11 cellular contexts compared by ENCODE assay signal in the genomic region with DNA sequence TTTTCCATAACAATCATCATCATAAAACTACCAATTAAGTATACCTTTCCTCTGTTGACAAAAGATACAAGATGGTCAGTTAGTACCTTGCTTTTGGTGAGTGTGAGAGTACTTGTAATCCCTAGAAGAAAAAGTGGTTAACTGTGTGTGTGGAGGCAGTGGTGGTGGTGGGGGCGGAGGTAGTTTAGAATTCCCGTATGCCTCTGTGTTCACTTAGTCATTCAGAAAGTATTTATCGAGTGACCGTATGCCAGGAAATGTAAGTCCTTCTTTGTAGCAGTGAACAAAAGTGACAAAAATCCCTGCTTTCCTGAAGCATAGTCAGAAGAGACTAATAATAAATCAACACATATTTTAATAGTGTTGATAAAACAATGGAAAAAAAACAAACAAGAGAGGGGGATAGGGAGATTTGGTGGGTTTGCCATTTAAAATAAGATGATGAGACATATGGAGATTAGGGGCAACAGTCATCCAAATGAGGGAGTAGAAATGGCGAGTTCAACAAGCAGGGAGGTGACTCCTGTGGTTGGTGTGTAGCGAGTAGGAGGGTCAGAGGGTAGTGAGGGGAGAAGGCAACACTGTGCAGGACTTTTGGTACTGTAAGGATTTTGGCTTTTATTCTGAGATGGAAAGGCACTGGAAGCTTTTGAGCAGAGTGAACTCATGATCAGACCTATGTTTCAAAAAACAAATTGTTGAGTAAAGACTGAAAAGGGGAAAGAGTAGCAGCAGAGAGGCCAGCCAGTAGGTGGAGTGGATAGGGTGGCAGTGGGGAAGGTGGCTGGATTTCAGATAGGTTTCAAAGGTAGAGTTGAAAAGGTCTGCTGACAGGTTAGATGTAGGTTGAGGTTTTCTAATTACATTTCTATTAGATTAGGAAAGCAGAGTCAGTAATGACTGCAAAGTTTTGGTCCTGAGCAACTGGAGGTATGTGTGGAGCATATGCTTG. TPM values are rescaled to one million over a fixed set of nuclear protein-coding genes. Genes with fewer than 3 reads are reported as not detected.
A peak's percentile ranks its signal among the peaks of the same experiment; 100 is the strongest.
DNase-seq lines count a peak whose midpoint lies in the region; ATAC-seq, FAIRE-seq and TF ChIP-seq lines count a peak whose summit lies in the region.
"Had no signal": no experiment of that assay in that cellular context is flagged by ENCODE, and none has a peak within 500 bp of the region (broad histone marks: within the 10 kb centered on the region; RNA-seq: fewer than 3 reads in every experiment).

No MANE protein-coding gene starts in this region.

- POLR2A ChIA-PET in naive thymus-derived CD8-positive, alpha-beta T cell (lab: Charles Lee): no interaction called here

- no peaks in the 10 kb centered on the region for H3K9me3 Mint-ChIP-seq in activated naive CD8-positive, alpha-beta T cell treated with anti-CD3 and anti-CD28 coated beads, Interleukin-2, amount 50 U/mL, for 24 hours
- H3K9me3 Mint-ChIP-seq in activated naive CD8-positive, alpha-beta T cell treated with anti-CD3 and anti-CD28 coated beads for 36 hours: peaks cover 1% of the 10 kb centered on the region
- H3K9me3 Mint-ChIP-seq in naive thymus-derived CD8-positive, alpha-beta T cell: peaks cover 0 to 6% (median 2%) of the 10 kb centered on the region in 9 donors

- H3K27me3 ChIP-seq in upper lobe of right lung (no peaks in the 10 kb centered on the region), MM.1S (replicated peaks; ENCODE audit: insufficient read depth, low read length) (no peaks in the 10 kb centered on the region)

- H3K4me3 Mint-ChIP-seq in activated naive CD8-positive, alpha-beta T cell treated with anti-CD3 and anti-CD28 coated beads, Interleukin-2, amount 50 U/mL, for 24 hours: no peak overlapping the region
- H3K4me3 Mint-ChIP-seq in activated naive CD8-positive, alpha-beta T cell treated with anti-CD3 and anti-CD28 coated beads for 36 hours: no peak overlapping the region
- no peak overlapping the region for H3K4me3 Mint-ChIP-seq in naive thymus-derived CD8-positive, alpha-beta T cell
- H3K4me3 Mint-ChIP-seq: activated CD8-positive, alpha-beta memory T cell treated with anti-CD3 and anti-CD28 coated beads, Interleukin-2, amount 10 ng/mL, durations not matched to agents 7 days and 5 days had no signal

- DNase-seq in activated naive CD8-positive, alpha-beta T cell treated with anti-CD3 and anti-CD28 coated beads, Interleukin-2, amount 50 U/mL, for 24 hours: no peak
- no peak for DNase-seq in activated naive CD8-positive, alpha-beta T cell treated with anti-CD3 and anti-CD28 coated beads for 36 hours
- DNase-seq in RCC 7860 (ENCODE audit: low spot score) (peak; percentile 74), fibroblast of peridontal ligament (ENCODE audit: extremely low read depth) (peak; percentile 83), upper lobe of right lung (no peak), MM.1S (no peak)
- DNase-seq in naive thymus-derived CD8-positive, alpha-beta T cell: no peak
- DNase-seq: activated CD8-positive, alpha-beta memory T cell treated with anti-CD3 and anti-CD28 coated beads, Interleukin-2, amount 10 ng/mL, durations not matched to agents 7 days and 5 days; AML-193; RPMI8226 had no signal

- H3K9me3 ChIP-seq in upper lobe of right lung: no peaks in the 10 kb centered on the region
- H3K9me3 ChIP-seq in MM.1S (replicated peaks; ENCODE audit: insufficient read depth, low read length): no peaks in the 10 kb centered on the region

- H3K4me1 ChIP-seq in upper lobe of right lung (no peaks in the 10 kb centered on the region), MM.1S (ENCODE audit: low read length) (no peaks in the 10 kb centered on the region)

- ATAC-seq in activated naive CD8-positive, alpha-beta T cell treated with anti-CD3 and anti-CD28 coated beads, Interleukin-2, amount 50 U/mL, for 24 hours: peak; percentile 28
- peak; percentile 12 for ATAC-seq in upper lobe of right lung
- no peak for ATAC-seq in GM18907 (IDR thresholded peaks at IDR 0.05; ENCODE audit: unreplicated experiment)
- no peak for ATAC-seq in naive thymus-derived CD8-positive, alpha-beta T cell
- ATAC-seq: activated CD8-positive, alpha-beta memory T cell treated with anti-CD3 and anti-CD28 coated beads, Interleukin-2, amount 10 ng/mL, durations not matched to agents 7 days and 5 days had no signal

- no peak overlapping the region for H3K27ac Mint-ChIP-seq in activated naive CD8-positive, alpha-beta T cell treated with anti-CD3 and anti-CD28 coated beads, Interleukin-2, amount 50 U/mL, for 24 hours
- no peak overlapping the region for H3K27ac Mint-ChIP-seq in activated naive CD8-positive, alpha-beta T cell treated with anti-CD3 and anti-CD28 coated beads for 36 hours
- H3K27ac Mint-ChIP-seq in naive thymus-derived CD8-positive, alpha-beta T cell: no peak overlapping the region
- H3K27ac Mint-ChIP-seq: activated CD8-positive, alpha-beta memory T cell treated with anti-CD3 and anti-CD28 coated beads, Interleukin-2, amount 10 ng/mL, durations not matched to agents 7 days and 5 days had no signal

- H3K4me1 Mint-ChIP-seq in activated naive CD8-positive, alpha-beta T cell treated with anti-CD3 and anti-CD28 coated beads, Interleukin-2, amount 50 U/mL, for 24 hours: no peaks in the 10 kb centered on the region
- no peaks in the 10 kb centered on the region for H3K4me1 Mint-ChIP-seq in activated naive CD8-positive, alpha-beta T cell treated with anti-CD3 and anti-CD28 coated beads for 36 hours
- no peaks in the 10 kb centered on the region for H3K4me1 Mint-ChIP-seq in naive thymus-derived CD8-positive, alpha-beta T cell

- no peaks in the 10 kb centered on the region for H4K20me1 ChIP-seq in MM.1S (ENCODE audit: insufficient read depth, low read length)

- H3K27ac ChIP-seq in upper lobe of right lung: no peak overlapping the region
- no peak overlapping the region for H3K27ac ChIP-seq in MM.1S (ENCODE audit: low read length)

- peaks cover 15% of the 10 kb centered on the region for H3K36me3 ChIP-seq in upper lobe of right lung
- H3K36me3 ChIP-seq in MM.1S (replicated peaks; ENCODE audit: insufficient read depth, low read length): no peaks in the 10 kb centered on the region

- FAIRE-seq in RCC 7860 (lab: Jason Lieb, UNC): peak; percentile 85

- no peak overlapping the region for H2AFZ ChIP-seq in MM.1S (ENCODE audit: low read length)

- TF ChIP-seq CTCF in upper lobe of right lung (IDR thresholded peaks at IDR 0.05) (no peak), MM.1S (IDR thresholded peaks at IDR 0.05; ENCODE audit: low read length) (no peak)

- peaks cover 1% of the 10 kb centered on the region for H3K27me3 Mint-ChIP-seq in activated naive CD8-positive, alpha-beta T cell treated with anti-CD3 and anti-CD28 coated beads, Interleukin-2, amount 50 U/mL, for 24 hours
- H3K27me3 Mint-ChIP-seq in activated naive CD8-positive, alpha-beta T cell treated with anti-CD3 and anti-CD28 coated beads for 36 hours: peaks cover 3% of the 10 kb centered on the region
- peaks cover 0 to 6% (median 2%) of the 10 kb centered on the region in 5 donors for H3K27me3 Mint-ChIP-seq in naive thymus-derived CD8-positive, alpha-beta T cell

- intact Hi-C loops in upper lobe of right lung (cut with DNase I): no loop called here

- no peaks in the 10 kb centered on the region for H3F3A ChIP-seq in MM.1S (ENCODE audit: insufficient read depth, low read length)

- H3K4me2 ChIP-seq in MM.1S (ENCODE audit: low read depth, low read length): no peak overlapping the region

- peaks cover 12% of the 10 kb centered on the region for H3K36me3 Mint-ChIP-seq in activated naive CD8-positive, alpha-beta T cell treated with anti-CD3 and anti-CD28 coated beads, Interleukin-2, amount 50 U/mL, for 24 hours (ENCODE audit: low read depth)
- H3K36me3 Mint-ChIP-seq in activated naive CD8-positive, alpha-beta T cell treated with anti-CD3 and anti-CD28 coated beads for 36 hours: peaks cover 16% of the 10 kb centered on the region
- peaks cover 4 to 21% (median 17%) of the 10 kb centered on the region in 3 donors for H3K36me3 Mint-ChIP-seq in naive thymus-derived CD8-positive, alpha-beta T cell

- no peaks in the 10 kb centered on the region for H3K9me2 ChIP-seq in MM.1S (replicated peaks; ENCODE audit: insufficient read depth, low read length)

- H3K79me2 ChIP-seq in MM.1S (ENCODE audit: low read length): no peaks in the 10 kb centered on the region

- no peak overlapping the region for H3K4me3 ChIP-seq in upper lobe of right lung
- H3K4me3 ChIP-seq in MM.1S (ENCODE audit: low read length): no peak overlapping the region

- H3K9ac ChIP-seq in MM.1S (ENCODE audit: low read length): no peak overlapping the region

RNA-seq across cellular contexts. Expression of a gene that starts 40.3 kb away (rescaled TPM):
- total RNA-seq in activated naive CD8-positive, alpha-beta T cell treated with anti-CD3 and anti-CD28 coated beads for 36 hours: not detected
- total RNA-seq in upper lobe of right lung: not detected
- total RNA-seq in naive thymus-derived CD8-positive, alpha-beta T cell: not detected
- polyA plus RNA-seq in naive thymus-derived CD8-positive, alpha-beta T cell: not detected

Comparison
In these comparisons a context has a peak if more than half of its experiments do, and no peak if none do; other contexts are left out.
1. ATAC-seq: peak in activated naive CD8-positive, alpha-beta T cell treated with anti-CD3 and anti-CD28 coated beads, Interleukin-2, amount 50 U/mL, for 24 hours (single experiment) and upper lobe of right lung (single experiment); none in GM18907 (single experiment) and naive thymus-derived CD8-positive, alpha-beta T cell (0 of 2).
2. DNase-seq: peak in RCC 7860 (single experiment) and fibroblast of peridontal ligament (single experiment); none in activated naive CD8-positive, alpha-beta T cell treated with anti-CD3 and anti-CD28 coated beads, Interleukin-2, amount 50 U/mL, for 24 hours (single experiment), activated naive CD8-positive, alpha-beta T cell treated with anti-CD3 and anti-CD28 coated beads for 36 hours (single experiment), upper lobe of right lung (single experiment), MM.1S (single experiment) and naive thymus-derived CD8-positive, alpha-beta T cell (0 of 10).